Comparison of ENCODE assay signal across 17 cellular contexts in genomic region chr1:200659269-200659668, GRCh38. TPM values are rescaled to one million over a fixed set of nuclear protein-coding genes. Genes with fewer than 3 reads are reported as not detected.
DNase-seq lines count a peak whose midpoint lies in the region; TF ChIP-seq lines count a peak whose summit lies in the region.
"Had no signal": no experiment of that assay in that cellular context is flagged by ENCODE, and none has a peak within 500 bp of the region (broad histone marks: within the 10 kb centered on the region; RNA-seq: fewer than 3 reads in every experiment).

No MANE protein-coding gene starts in this region.

- intact Hi-C loops in esophagus muscularis mucosa (cut with DNase I): no loop called here

- in situ Hi-C loops in brain microvascular endothelial cell (cut with HindIII; ENCODE audit: low pct_ligation_motif_present, low sequenced_read_pairs): no loop called here

- 96% methylated on average over 1 of the region's 1 CpG for WGBS in esophagus muscularis mucosa

- no peak for TF ChIP-seq EP300 in esophagus muscularis mucosa (IDR thresholded peaks at IDR 0.05)

- TF ChIP-seq CTCF in AG10803 (conservative IDR thresholded peaks at IDR 0.05; ENCODE audit: low read length) (no peak), brain microvascular endothelial cell (IDR thresholded peaks at IDR 0.05; ENCODE audit: low read depth, low read length, missing control alignments) (no peak), esophagus muscularis mucosa (IDR thresholded peaks at IDR 0.05) (no peak)

- DNase-seq in AG10803 (ENCODE audit: low read depth) (peak; percentile 51), HPDE6-E6E7 (ENCODE audit: extremely low spot score) (peak; percentile 84), brain microvascular endothelial cell (peak; percentile 18), kidney glomerular epithelial cell (lab: John Stamatoyannopoulos, UW) (peak; percentile 94), esophagus muscularis mucosa (ENCODE audit: extremely low spot score) (no peak), Ammon's horn (ENCODE audit: low spot score) (no peak), SHP77 treated with DMSO at 0.1 percent for 48 hours (lab: John Stamatoyannopoulos, UW) (no peak)
- no peak for DNase-seq in stimulated activated CD4-positive, alpha-beta T cell treated with anti-CD3 and anti-CD28 coated beads, Interleukin-2, amount 100 ng/mL, for 24 hours
- DNase-seq: activated gamma-delta T cell; central memory CD4-positive, alpha-beta T cell; MM.1S; NCI-H2107; psoas muscle; stimulated activated CD4-positive, alpha-beta T cell treated with anti-CD3 and anti-CD28 coated beads, Interleukin-4, amount 100 ng/mL, for 1 hour; stimulated activated naive B cell treated with anti-CD40 and anti-IgM and Interleukin-4, amounts not matched to agents 10 μg/mL and 1 μg/mL and 100 μg/mL, for 72 hours; T-cell had no signal

- H3K27me3 ChIP-seq in brain microvascular endothelial cell (replicated peaks) (no peaks in the 10 kb centered on the region), esophagus muscularis mucosa (no peaks in the 10 kb centered on the region)
- H3K27me3 ChIP-seq: BLaER1 had no signal

- peaks cover 0 to 13% (median 7%) of the 10 kb centered on the region in 4 donors for H3K4me1 ChIP-seq in esophagus muscularis mucosa
- H3K4me1 ChIP-seq: BLaER1, psoas muscle had no signal

- H3K9me3 ChIP-seq in esophagus muscularis mucosa: no peaks in the 10 kb centered on the region
- H3K9me3 ChIP-seq: BLaER1, psoas muscle had no signal

- no peak for TF ChIP-seq POLR2A in esophagus muscularis mucosa (IDR thresholded peaks at IDR 0.05; ENCODE audit: low read depth)

- H3K27ac ChIP-seq in brain microvascular endothelial cell: no peak overlapping the region
- H3K27ac ChIP-seq in esophagus muscularis mucosa (replicated peaks in 1 of 4): no peak overlapping the region
- H3K27ac ChIP-seq: BLaER1, psoas muscle had no signal

- H3K36me3 ChIP-seq in brain microvascular endothelial cell (replicated peaks) (peaks cover 17% of the 10 kb centered on the region), esophagus muscularis mucosa (peaks cover 40 to 99% (median 73%) of the 10 kb centered on the region in 4 donors)

- H3K4me3 ChIP-seq in AG10803 (ENCODE audit: low read length) (no peak overlapping the region), brain microvascular endothelial cell (ENCODE audit: low read depth, low read length) (no peak overlapping the region), esophagus muscularis mucosa (no peak overlapping the region)
- H3K4me3 ChIP-seq: BLaER1, psoas muscle had no signal

RNA-seq across cellular contexts. Expression of gene DDX59, which starts 10.4 kb away (rescaled TPM):
- total RNA-seq in esophagus muscularis mucosa: 10 to 100 TPM; 18.1 to 30.0 (median 21.7) TPM

RNA-seq across cellular contexts. Expression of gene KIF14, which starts 38.7 kb away (rescaled TPM):
- under 1 TPM in 3 of 4 donors, not detected in 1; under 0.01 to 0.17 (median 0.17) TPM for total RNA-seq in esophagus muscularis mucosa

Comparison
In these comparisons a context has a peak if more than half of its experiments do, and no peak if none do; other contexts are left out.
1. DNase-seq: peak in AG10803 (single experiment), HPDE6-E6E7 (single experiment), brain microvascular endothelial cell (single experiment) and kidney glomerular epithelial cell (single experiment); none in esophagus muscularis mucosa (single experiment), stimulated activated CD4-positive, alpha-beta T cell treated with anti-CD3 and anti-CD28 coated beads, Interleukin-2, amount 100 ng/mL, for 24 hours (0 of 2), Ammon's horn (single experiment) and SHP77 treated with DMSO at 0.1 percent for 48 hours (single experiment).